Comparison of ENCODE assay signal across 17 cellular contexts in the genomic region with DNA sequence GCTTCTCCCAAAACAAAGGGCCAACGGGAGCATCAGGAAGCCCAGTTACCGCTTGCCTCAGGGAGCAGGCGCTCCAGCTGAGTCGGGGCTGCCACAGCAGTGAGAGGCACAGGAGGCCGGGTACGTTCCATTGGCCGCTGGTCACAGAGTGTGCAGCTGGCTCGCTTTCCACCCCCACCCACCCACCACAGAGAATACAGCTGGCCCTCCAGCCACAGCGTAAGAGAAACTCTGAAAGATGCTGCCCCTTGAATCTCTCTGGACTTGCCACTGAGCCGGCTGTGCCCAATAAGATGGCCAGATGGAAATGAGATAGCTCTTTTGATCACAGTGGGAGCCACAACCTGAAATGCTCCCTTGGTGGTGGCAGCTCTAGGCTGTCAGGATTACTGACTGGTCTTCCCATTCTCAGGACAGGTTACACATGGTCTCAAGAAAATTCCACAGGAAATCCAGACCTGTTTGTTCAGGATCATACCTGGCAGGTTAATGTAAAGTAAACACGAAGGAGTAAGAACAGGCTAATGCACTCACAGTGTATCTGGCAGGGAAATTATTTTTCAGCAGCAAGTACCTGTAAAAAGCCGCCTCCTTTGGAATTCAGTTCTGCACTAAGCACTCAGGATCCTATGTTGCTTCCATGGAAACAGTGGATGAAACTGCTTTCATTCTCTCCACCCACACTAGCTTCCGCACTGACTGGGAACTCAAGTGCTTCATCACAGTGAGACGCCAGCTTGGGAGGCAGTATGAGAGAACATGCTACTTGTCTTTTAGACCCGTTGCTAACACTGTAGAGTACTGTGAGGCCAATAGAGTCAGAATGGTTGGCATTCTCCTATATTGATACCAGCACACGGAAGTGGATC. TPM values are rescaled to one million over a fixed set of nuclear protein-coding genes. Genes with fewer than 3 reads are reported as not detected.
DNase-seq lines count a peak whose midpoint lies in the region; ATAC-seq and TF ChIP-seq lines count a peak whose summit lies in the region.
"Had no signal": no experiment of that assay in that cellular context is flagged by ENCODE, and none has a peak within 500 bp of the region (broad histone marks: within the 10 kb centered on the region; RNA-seq: fewer than 3 reads in every experiment).

No MANE protein-coding gene starts in this region.

- no peak overlapping the region for H3K27ac Mint-ChIP-seq in MCF 10A (ENCODE audit: low read depth, unreplicated experiment)
- H3K27ac Mint-ChIP-seq: activated B cell treated with CpG ODN at 0.5 μM for 24 hours, immature natural killer cell had no signal

- H3K4me1 Mint-ChIP-seq in MCF 10A (ENCODE audit: insufficient read depth, unreplicated experiment) = no peaks in the 10 kb centered on the region
- H3K4me1 Mint-ChIP-seq: activated B cell treated with CpG ODN at 0.5 μM for 24 hours, immature natural killer cell had no signal

- no peaks in the 10 kb centered on the region for H3K9me3 Mint-ChIP-seq in MCF 10A (ENCODE audit: unreplicated experiment)
- H3K9me3 Mint-ChIP-seq: activated B cell treated with CpG ODN at 0.5 μM for 24 hours; activated T-cell treated with anti-CD3 and anti-CD28 coated beads, Interleukin-2, amount 50 U/mL, for 4 hours; immature natural killer cell had no signal

- H3K36me3 ChIP-seq in mammary epithelial cell (ENCODE audit: insufficient read depth, low read length) (no peaks in the 10 kb centered on the region), WERI-Rb-1 (no peaks in the 10 kb centered on the region), uterus (no peaks in the 10 kb centered on the region)

- H3K36me3 Mint-ChIP-seq in MCF 10A (ENCODE audit: insufficient read depth, unreplicated experiment) = no peaks in the 10 kb centered on the region

- CTCF ChIA-PET in mammary epithelial cell (lab: Charles Lee; ENCODE audit: low non-redundant PET) = interaction anchor here (0.5 kb wide), 1 partner anchor 13 kb away, joined by 12 read pairs; no protein-coding TSS in a partner anchor
- CTCF ChIA-PET in MCF 10A (lab: Yijun Ruan, JAX) = interaction anchor here (0.6 to 1.7 kb wide), 4 partner anchors 13 to 242 kb away, joined by 3 to 4 read pairs (median 3); no protein-coding TSS in a partner anchor

- H3K27ac ChIP-seq in mammary epithelial cell (ENCODE audit: insufficient read depth, low read depth, low read length) = peak overlapping the region; percentile 38
- H3K27ac ChIP-seq in WERI-Rb-1 = no peak overlapping the region
- H3K27ac ChIP-seq in uterus = no peak overlapping the region

- H3K9ac ChIP-seq in mammary epithelial cell (ENCODE audit: insufficient read depth, low read length) = no peak overlapping the region

- H3K27me3 Mint-ChIP-seq in MCF 10A (ENCODE audit: insufficient read depth, unreplicated experiment) = no peaks in the 10 kb centered on the region
- H3K27me3 Mint-ChIP-seq: activated B cell treated with CpG ODN at 0.5 μM for 24 hours had no signal

- intact Hi-C loops in mammary epithelial cell (cut with micrococcal nuclease) (no loop called here), MCF 10A (cut with micrococcal nuclease) (no loop called here), uterus (cut with DNase I; ENCODE audit: low total_unique reads) (no loop called here)

- H2AFZ ChIP-seq in mammary epithelial cell (ENCODE audit: low read depth, low read length) = peak overlapping the region; percentile 92

- H3K4me3 ChIP-seq in mammary epithelial cell (replicated peaks in 1 of 3; ENCODE audit: insufficient read depth in 1 of 3, low read depth in 2 of 3, low read length in 3 of 3) (no peak overlapping the region), WERI-Rb-1 (ENCODE audit: low read depth, low read length) (no peak overlapping the region), uterus (no peak overlapping the region)

- in situ Hi-C loops in mammary epithelial cell (cut with MboI; ENCODE audit: low sequenced_read_pairs in 2 of 2) = loop anchor here in 1 of 2 donors (10.0 kb wide), 1 partner anchor 178 kb away; no protein-coding TSS in a partner anchor

- no peaks in the 10 kb centered on the region for H4K20me1 ChIP-seq in mammary epithelial cell (ENCODE audit: insufficient read depth, low read length)

- TF ChIP-seq CTCF in mammary epithelial cell (conservative IDR thresholded peaks at IDR 0.05 in 1 of 2, IDR thresholded peaks at IDR 0.05 in 1 of 2; ENCODE audit: extremely low read depth in 1 of 2, insufficient read depth in 1 of 2, low read depth in 1 of 2, low read length in 2 of 2) (no peak), MCF 10A (IDR thresholded peaks at IDR 0.05; ENCODE audit: unreplicated experiment) (no peak), WERI-Rb-1 (IDR thresholded peaks at IDR 0.05; ENCODE audit: low read depth, low read length) (no peak), uterus (IDR thresholded peaks at IDR 0.05) (no peak), GM10266 (IDR thresholded peaks at IDR 0.05; ENCODE audit: control insufficient read depth, insufficient read depth, low read depth, missing control alignments) (no peak)

- H3K9me3 ChIP-seq in mammary epithelial cell (replicated peaks; ENCODE audit: insufficient read depth, low read length) (no peaks in the 10 kb centered on the region), WERI-Rb-1 (ENCODE audit: severe bottlenecking) (no peaks in the 10 kb centered on the region), uterus (no peaks in the 10 kb centered on the region)

- no peaks in the 10 kb centered on the region for H3K27me3 ChIP-seq in mammary epithelial cell (ENCODE audit: insufficient read depth, low read length)
- H3K27me3 ChIP-seq in WERI-Rb-1 (ENCODE audit: insufficient read depth, low read depth, severe bottlenecking) = no peaks in the 10 kb centered on the region
- H3K27me3 ChIP-seq in uterus = no peaks in the 10 kb centered on the region

- H3K4me1 ChIP-seq in mammary epithelial cell (ENCODE audit: insufficient read depth, low read length) (peaks cover 13% of the 10 kb centered on the region), uterus (no peaks in the 10 kb centered on the region)

- ATAC-seq in GM18861 (IDR thresholded peaks at IDR 0.05; ENCODE audit: unreplicated experiment) = no peak
- ATAC-seq in GM21619 (IDR thresholded peaks at IDR 0.05; ENCODE audit: unreplicated experiment) = no peak
- ATAC-seq: activated T-cell treated with anti-CD3 and anti-CD28 coated beads, Interleukin-2, amount 50 U/mL, for 4 hours; esophagus mucosa had no signal

- 29% methylated on average over 16 of the region's 16 CpGs for WGBS in mammary epithelial cell (ENCODE audit: low coverage, missing lambda C conversion rate)

- H3K79me2 ChIP-seq in mammary epithelial cell (ENCODE audit: insufficient read depth, low read length) = no peaks in the 10 kb centered on the region

- DNase-seq in mammary epithelial cell = peak; percentile 66
- no peak for DNase-seq in MCF 10A (ENCODE audit: unreplicated experiment)
- peak; percentile 52 for DNase-seq in WERI-Rb-1
- DNase-seq in kidney tubule cell (ENCODE audit: low spot score) = peak; percentile 17
- no peak for DNase-seq in uterus
- DNase-seq in GM10266 (ENCODE audit: extremely low spot score) = no peak
- DNase-seq: activated B cell treated with CpG ODN at 0.5 μM for 24 hours; activated T-cell treated with anti-CD3 and anti-CD28 coated beads, Interleukin-2, amount 50 U/mL, for 4 hours; immature natural killer cell; NCI-H2081 treated with DMSO at 0.1 percent for 48 hours; SIG-M5; stimulated activated CD4-positive, alpha-beta T cell treated with anti-CD3 and anti-CD28 coated beads, Interleukin-4, amount 100 ng/mL, for 1 hour had no signal

- POLR2A ChIA-PET in MCF 10A (lab: Yijun Ruan, JAX) = interaction anchor here (0.6 kb wide), 1 partner anchor 89 kb away, joined by 4 read pairs; no protein-coding TSS in a partner anchor

- no peak for TF ChIP-seq POLR2A in uterus (IDR thresholded peaks at IDR 0.05)

- H3K4me2 ChIP-seq in mammary epithelial cell (ENCODE audit: insufficient read depth, low read depth, low read length) = peak overlapping the region; percentile 69

- dilution Hi-C loops in mammary epithelial cell (cut with HindIII; ENCODE audit: low sequenced_read_pairs) = no loop called here

- H3K4me3 Mint-ChIP-seq in MCF 10A (ENCODE audit: unreplicated experiment) = no peak overlapping the region
- H3K4me3 Mint-ChIP-seq: activated B cell treated with CpG ODN at 0.5 μM for 24 hours; activated T-cell treated with anti-CD3 and anti-CD28 coated beads, Interleukin-2, amount 50 U/mL, for 4 hours; immature natural killer cell had no signal

- BruUV-seq in mammary epithelial cell (replicated peaks; lab: Mats Ljungman, UMichigan) = no TSS peak
- no TSS peak for BruUV-seq in MCF 10A (replicated peaks; lab: Mats Ljungman, UMichigan)

RNA-seq across cellular contexts. Expression of a gene that starts 16.5 kb away (rescaled TPM):
- total RNA-seq in mammary epithelial cell (10 to 100 TPM; 13.7 to 13.8 TPM), MCF 10A (2022) (20.7 and 21.7 TPM in 2 replicates), uterus (1 to 10 TPM in 3 of 4 donors, under 1 TPM in 1; 0.77 to 7.5 (median 5.3) TPM)
- polyA plus RNA-seq in mammary epithelial cell = 15.1 TPM
- 11.1 TPM for polyA minus RNA-seq in mammary epithelial cell

RNA-seq across cellular contexts. Expression of a gene that starts 16.7 kb away (rescaled TPM):
- 1 to 10 TPM; 6.2 to 8.9 TPM for total RNA-seq in mammary epithelial cell
- 10.8 TPM for polyA plus RNA-seq in mammary epithelial cell
- not detected for polyA minus RNA-seq in mammary epithelial cell
- 12.0 and 18.1 TPM in 2 replicates for total RNA-seq in MCF 10A (2022)
- total RNA-seq in uterus = 1 to 10 TPM in 3 of 4 donors, under 1 TPM in 1; 0.51 to 9.0 (median 2.7) TPM

RNA-seq across cellular contexts. Expression of a gene that starts 34.3 kb away (rescaled TPM):
- 10 to 100 TPM; 28.8 to 36.9 TPM for total RNA-seq in mammary epithelial cell
- 20.5 TPM for polyA plus RNA-seq in mammary epithelial cell
- polyA minus RNA-seq in mammary epithelial cell = 2.5 TPM
- total RNA-seq in MCF 10A (2022) = 46.9 and 54.0 TPM in 2 replicates
- 10 to 100 TPM; 25.4 to 61.0 (median 38.9) TPM for total RNA-seq in uterus

RNA-seq across cellular contexts. Expression of a gene that starts 45.8 kb away (rescaled TPM):
- not detected for total RNA-seq in mammary epithelial cell
- not detected for polyA plus RNA-seq in mammary epithelial cell
- not detected for polyA minus RNA-seq in mammary epithelial cell
- not detected in 2 replicates for total RNA-seq in MCF 10A (2022)
- not detected for total RNA-seq in uterus
- total RNA-seq: activated B cell treated with CpG ODN at 0.5 μM for 24 hours; activated T-cell treated with anti-CD3 and anti-CD28 coated beads, Interleukin-2, amount 50 U/mL, for 4 hours; esophagus mucosa; G401; osteoblast had no signal
- polyA plus RNA-seq: immature natural killer cell had no signal

Comparison
In these comparisons a context has a peak if more than half of its experiments do, and no peak if none do; other contexts are left out.
1. DNase-seq: peak in mammary epithelial cell (single experiment), WERI-Rb-1 (single experiment) and kidney tubule cell (single experiment); none in MCF 10A (single experiment), uterus (0 of 2) and GM10266 (single experiment).